In the genomic region with DNA sequence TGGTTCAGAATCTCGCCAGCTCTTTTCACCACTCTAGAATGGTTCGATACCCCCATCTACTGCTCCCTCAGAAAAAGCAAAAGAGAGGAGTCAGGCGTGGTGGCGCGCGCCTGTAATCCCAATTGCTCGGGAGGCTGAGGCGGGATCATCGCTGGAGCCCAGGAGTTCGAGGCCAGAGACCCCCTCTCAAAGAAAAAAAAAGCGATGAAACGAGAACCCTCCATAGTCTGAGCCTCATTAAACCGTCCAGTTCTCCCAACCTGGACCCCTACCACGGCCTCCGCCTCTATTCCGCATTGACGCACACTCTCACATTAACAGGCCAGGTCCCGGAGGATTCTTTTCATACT, we compare ENCODE assay signal across 7 cellular contexts. TPM values are rescaled to one million over a fixed set of nuclear protein-coding genes. Genes with fewer than 3 reads are reported as not detected.
DNase-seq lines count a peak whose midpoint lies in the region; TF ChIP-seq lines count a peak whose summit lies in the region.

No MANE protein-coding gene starts in this region.

- CTCF ChIA-PET in activated CD4-positive, alpha-beta memory T cell treated with anti-CD3 and anti-CD28 coated beads for 36 hours (lab: Charles Lee) = interaction anchor here (0.8 to 5.9 kb wide), 7 partner anchors 72 to 202 kb away, joined by 4 to 85 read pairs (median 5); no protein-coding TSS in a partner anchor

- POLR2A ChIA-PET in activated CD4-positive, alpha-beta memory T cell treated with anti-CD3 and anti-CD28 coated beads for 36 hours (lab: Charles Lee) = interaction anchor here (0.6 to 2.4 kb wide), 4 partner anchors 72 to 126 kb away, joined by 3 to 9 read pairs (median 6); a partner anchor contains a TSS

- no peaks in the 10 kb centered on the region for H3K4me1 ChIP-seq in iPS DF 6.9 (ENCODE audit: control insufficient read depth, insufficient read depth, low read length)
- peaks cover 8% of the 10 kb centered on the region for H3K4me1 ChIP-seq in smooth muscle cell (ENCODE audit: low read depth)

- no peaks in the 10 kb centered on the region for H3K79me2 ChIP-seq in smooth muscle cell (ENCODE audit: low read depth)

- no peaks in the 10 kb centered on the region for H3K36me3 ChIP-seq in iPS DF 6.9 (ENCODE audit: control insufficient read depth, insufficient read depth, low read length)
- H3K36me3 ChIP-seq in smooth muscle cell (ENCODE audit: low read depth) = no peaks in the 10 kb centered on the region

- DNase-seq in HFF-Myc (ENCODE audit: extremely low read depth, low read depth) (no peak), iPS DF 6.9 (ENCODE audit: low read depth, low spot score) (no peak), smooth muscle cell (lab: John Stamatoyannopoulos, UW; ENCODE audit: unreplicated experiment) (no peak), NCI-H146 treated with DMSO at 0.1 percent for 48 hours (lab: John Stamatoyannopoulos, UW; ENCODE audit: unreplicated experiment) (no peak), pons (ENCODE audit: low spot score) (no peak)
- DNase-seq in activated CD4-positive, alpha-beta memory T cell treated with anti-CD3 and anti-CD28 coated beads for 36 hours = no peak
- no peak for DNase-seq in NK-92 treated with Interleukin-12 subunit alpha and Interleukin-12 subunit beta, amount 100 ng/mL, for 24 hours (lab: John Stamatoyannopoulos, UW)

- H4K20me1 ChIP-seq in smooth muscle cell (ENCODE audit: low read depth) = no peaks in the 10 kb centered on the region

- H3F3A ChIP-seq in smooth muscle cell (ENCODE audit: low read depth) = no peaks in the 10 kb centered on the region

- no peak for TF ChIP-seq CTCF in HFF-Myc (IDR thresholded peaks at IDR 0.05; ENCODE audit: low read depth, low read length, missing control alignments)
- TF ChIP-seq CTCF in smooth muscle cell (IDR thresholded peaks at IDR 0.05; ENCODE audit: borderline replicate concordance, insufficient read depth, poor library complexity, severe bottlenecking) = no peak

- intact Hi-C loops in activated CD4-positive, alpha-beta memory T cell treated with anti-CD3 and anti-CD28 coated beads for 36 hours (cut with micrococcal nuclease) = loop anchor here (5.0 kb wide), 1 partner anchor 278 kb away; a partner anchor contains a TSS

- H3K27me3 ChIP-seq in iPS DF 6.9 (ENCODE audit: control insufficient read depth, insufficient read depth, low read length) = peaks cover 7% of the 10 kb centered on the region; the same call in 1 of the 2 replicates
- no peaks in the 10 kb centered on the region for H3K27me3 ChIP-seq in smooth muscle cell (ENCODE audit: low read depth)

- H3K27me3 Mint-ChIP-seq in activated CD4-positive, alpha-beta memory T cell treated with anti-CD3 and anti-CD28 coated beads for 36 hours = no peaks in the 10 kb centered on the region

- H3K9me3 ChIP-seq in iPS DF 6.9 (ENCODE audit: control insufficient read depth, insufficient read depth, low read length) (no peaks in the 10 kb centered on the region), smooth muscle cell (replicated peaks; ENCODE audit: low read depth) (no peaks in the 10 kb centered on the region)

- H3K4me3 ChIP-seq in HFF-Myc (replicated peaks; ENCODE audit: low read depth, low read length) (peak overlapping the region; percentile 80), iPS DF 6.9 (ENCODE audit: low read length) (peak overlapping the region; percentile 90; the same call in 1 of the 2 replicates), smooth muscle cell (peak overlapping the region; percentile 82)

- H3K9me3 Mint-ChIP-seq in activated CD4-positive, alpha-beta memory T cell treated with anti-CD3 and anti-CD28 coated beads for 36 hours = no peaks in the 10 kb centered on the region

- WGBS in iPS DF 6.9 (ENCODE audit: insufficient coverage, insufficient read length) = no CpG with 5 or more reads among the region's 18 CpGs
- 22% methylated on average over 17 of the region's 18 CpGs for WGBS in smooth muscle cell (ENCODE audit: low lambda C conversion rate)

- H3K4me3 Mint-ChIP-seq in activated CD4-positive, alpha-beta memory T cell treated with anti-CD3 and anti-CD28 coated beads for 36 hours = peak overlapping the region; percentile 87

- H3K4me1 Mint-ChIP-seq in activated CD4-positive, alpha-beta memory T cell treated with anti-CD3 and anti-CD28 coated beads for 36 hours (ENCODE audit: low read depth) = peaks cover 29% of the 10 kb centered on the region

- peak overlapping the region; percentile 100 for H3K4me2 ChIP-seq in smooth muscle cell

- H3K27ac ChIP-seq in iPS DF 6.9 (ENCODE audit: low read length) (no peak overlapping the region), smooth muscle cell (ENCODE audit: low read depth) (peak overlapping the region; percentile 65)

- peak overlapping the region; percentile 79 for H3K27ac Mint-ChIP-seq in activated CD4-positive, alpha-beta memory T cell treated with anti-CD3 and anti-CD28 coated beads for 36 hours

- H3K36me3 Mint-ChIP-seq in activated CD4-positive, alpha-beta memory T cell treated with anti-CD3 and anti-CD28 coated beads for 36 hours = peaks cover 2% of the 10 kb centered on the region

- H3K9ac ChIP-seq in smooth muscle cell (ENCODE audit: low read depth) = peak overlapping the region; percentile 91

- peak overlapping the region; percentile 99 for H2AFZ ChIP-seq in smooth muscle cell (ENCODE audit: low read depth)

RNA-seq across cellular contexts. Expression of a gene that starts 0.4 kb away (rescaled TPM):
- total RNA-seq in activated CD4-positive, alpha-beta memory T cell treated with anti-CD3 and anti-CD28 coated beads for 36 hours = 1 to 10 TPM; 5.0 to 6.7 TPM
- 6.1 and 12.2 TPM in 2 replicates for total RNA-seq in smooth muscle cell
- polyA plus RNA-seq in smooth muscle cell = 7.4 and 9.2 TPM in 2 replicates

RNA-seq across cellular contexts. Expression of a gene that starts 0.6 kb away (rescaled TPM):
- total RNA-seq in activated CD4-positive, alpha-beta memory T cell treated with anti-CD3 and anti-CD28 coated beads for 36 hours = 10 to 100 TPM; 11.8 to 12.1 TPM
- 12.5 and 14.1 TPM in 2 replicates for total RNA-seq in smooth muscle cell
- 9.7 and 11.5 TPM in 2 replicates for polyA plus RNA-seq in smooth muscle cell

RNA-seq across cellular contexts. Expression of a gene that starts 51.5 kb away (rescaled TPM):
- total RNA-seq in activated CD4-positive, alpha-beta memory T cell treated with anti-CD3 and anti-CD28 coated beads for 36 hours = 10 to 100 TPM; 33.5 to 34.5 TPM
- total RNA-seq in smooth muscle cell = 23.4 and 30.6 TPM in 2 replicates
- 28.5 and 28.9 TPM in 2 replicates for polyA plus RNA-seq in smooth muscle cell
